In the genomic region with DNA sequence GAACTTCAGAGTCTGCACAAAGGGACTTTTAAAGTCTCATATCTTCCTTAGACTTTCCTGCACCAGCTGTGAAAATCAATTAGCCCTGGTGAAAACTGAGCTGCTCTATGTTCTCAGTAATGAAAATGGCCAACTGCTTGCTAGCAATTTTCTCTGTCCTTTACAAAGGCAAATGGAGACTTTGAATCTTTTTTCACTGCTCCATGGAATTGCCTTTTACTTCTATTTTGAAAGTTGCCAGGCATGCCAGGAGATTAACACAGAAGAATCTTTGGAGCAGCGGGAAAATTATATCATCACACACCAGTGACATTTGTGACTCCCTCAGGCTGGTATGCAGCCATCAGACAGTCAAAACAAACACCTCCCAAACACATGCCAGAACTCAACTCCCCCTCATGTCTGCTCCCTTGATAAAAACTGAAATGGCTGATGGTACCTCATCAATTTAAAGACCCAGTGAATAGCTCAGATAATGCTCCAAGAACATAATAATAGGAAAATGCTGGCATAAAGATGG, we compare ENCODE assay signal across 1 cellular context.
TF ChIP-seq lines count a peak whose summit lies in the region.

No MANE protein-coding gene starts in this region.

TF ChIP-seq in GM23338, 12 proteins besides CTCF, POLR2A, EP300 and RAD21 (continued from another document):
- TF ChIP-seq, protein P1, sequence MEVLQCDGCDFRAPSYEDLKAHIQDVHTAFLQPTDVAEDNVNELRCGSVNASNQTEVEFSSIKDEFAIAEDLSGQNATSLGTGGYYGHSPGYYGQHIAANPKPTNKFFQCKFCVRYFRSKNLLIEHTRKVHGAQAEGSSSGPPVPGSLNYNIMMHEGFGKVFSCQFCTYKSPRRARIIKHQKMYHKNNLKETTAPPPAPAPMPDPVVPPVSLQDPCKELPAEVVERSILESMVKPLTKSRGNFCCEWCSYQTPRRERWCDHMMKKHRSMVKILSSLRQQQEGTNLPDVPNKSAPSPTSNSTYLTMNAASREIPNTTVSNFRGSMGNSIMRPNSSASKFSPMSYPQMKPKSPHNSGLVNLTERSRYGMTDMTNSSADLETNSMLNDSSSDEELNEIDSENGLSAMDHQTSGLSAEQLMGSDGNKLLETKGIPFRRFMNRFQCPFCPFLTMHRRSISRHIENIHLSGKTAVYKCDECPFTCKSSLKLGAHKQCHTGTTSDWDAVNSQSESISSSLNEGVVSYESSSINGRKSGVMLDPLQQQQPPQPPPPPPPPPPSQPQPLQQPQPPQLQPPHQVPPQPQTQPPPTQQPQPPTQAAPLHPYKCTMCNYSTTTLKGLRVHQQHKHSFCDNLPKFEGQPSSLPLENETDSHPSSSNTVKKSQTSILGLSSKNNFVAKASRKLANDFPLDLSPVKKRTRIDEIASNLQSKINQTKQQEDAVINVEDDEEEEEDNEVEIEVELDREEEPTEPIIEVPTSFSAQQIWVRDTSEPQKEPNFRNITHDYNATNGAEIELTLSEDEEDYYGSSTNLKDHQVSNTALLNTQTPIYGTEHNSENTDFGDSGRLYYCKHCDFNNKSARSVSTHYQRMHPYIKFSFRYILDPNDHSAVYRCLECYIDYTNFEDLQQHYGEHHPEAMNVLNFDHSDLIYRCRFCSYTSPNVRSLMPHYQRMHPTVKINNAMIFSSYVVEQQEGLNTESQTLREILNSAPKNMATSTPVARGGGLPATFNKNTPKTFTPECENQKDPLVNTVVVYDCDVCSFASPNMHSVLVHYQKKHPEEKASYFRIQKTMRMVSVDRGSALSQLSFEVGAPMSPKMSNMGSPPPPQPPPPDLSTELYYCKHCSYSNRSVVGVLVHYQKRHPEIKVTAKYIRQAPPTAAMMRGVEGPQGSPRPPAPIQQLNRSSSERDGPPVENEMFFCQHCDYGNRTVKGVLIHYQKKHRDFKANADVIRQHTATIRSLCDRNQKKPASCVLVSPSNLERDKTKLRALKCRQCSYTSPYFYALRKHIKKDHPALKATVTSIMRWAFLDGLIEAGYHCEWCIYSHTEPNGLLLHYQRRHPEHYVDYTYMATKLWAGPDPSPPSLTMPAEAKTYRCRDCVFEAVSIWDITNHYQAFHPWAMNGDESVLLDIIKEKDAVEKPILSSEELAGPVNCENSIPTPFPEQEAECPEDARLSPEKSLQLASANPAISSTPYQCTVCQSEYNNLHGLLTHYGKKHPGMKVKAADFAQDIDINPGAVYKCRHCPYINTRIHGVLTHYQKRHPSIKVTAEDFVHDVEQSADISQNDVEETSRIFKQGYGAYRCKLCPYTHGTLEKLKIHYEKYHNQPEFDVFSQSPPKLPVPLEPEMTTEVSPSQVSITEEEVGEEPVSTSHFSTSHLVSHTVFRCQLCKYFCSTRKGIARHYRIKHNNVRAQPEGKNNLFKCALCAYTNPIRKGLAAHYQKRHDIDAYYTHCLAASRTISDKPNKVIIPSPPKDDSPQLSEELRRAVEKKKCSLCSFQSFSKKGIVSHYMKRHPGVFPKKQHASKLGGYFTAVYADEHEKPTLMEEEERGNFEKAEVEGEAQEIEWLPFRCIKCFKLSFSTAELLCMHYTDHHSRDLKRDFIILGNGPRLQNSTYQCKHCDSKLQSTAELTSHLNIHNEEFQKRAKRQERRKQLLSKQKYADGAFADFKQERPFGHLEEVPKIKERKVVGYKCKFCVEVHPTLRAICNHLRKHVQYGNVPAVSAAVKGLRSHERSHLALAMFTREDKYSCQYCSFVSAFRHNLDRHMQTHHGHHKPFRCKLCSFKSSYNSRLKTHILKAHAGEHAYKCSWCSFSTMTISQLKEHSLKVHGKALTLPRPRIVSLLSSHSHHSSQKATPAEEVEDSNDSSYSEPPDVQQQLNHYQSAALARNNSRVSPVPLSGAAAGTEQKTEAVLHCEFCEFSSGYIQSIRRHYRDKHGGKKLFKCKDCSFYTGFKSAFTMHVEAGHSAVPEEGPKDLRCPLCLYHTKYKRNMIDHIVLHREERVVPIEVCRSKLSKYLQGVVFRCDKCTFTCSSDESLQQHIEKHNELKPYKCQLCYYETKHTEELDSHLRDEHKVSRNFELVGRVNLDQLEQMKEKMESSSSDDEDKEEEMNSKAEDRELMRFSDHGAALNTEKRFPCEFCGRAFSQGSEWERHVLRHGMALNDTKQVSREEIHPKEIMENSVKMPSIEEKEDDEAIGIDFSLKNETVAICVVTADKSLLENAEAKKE (CRISPR knock-in tag; IDR thresholded peaks at IDR 0.05): no peak
- no peak for TF ChIP-seq NANOG (IDR thresholded peaks at IDR 0.05; ENCODE audit: borderline replicate concordance)
- no peak for TF ChIP-seq EZH2phosphoT487 (IDR thresholded peaks at IDR 0.05; ENCODE audit: unreplicated experiment)
- TF ChIP-seq JUNB (IDR thresholded peaks at IDR 0.05; ENCODE audit: unreplicated experiment): no peak
- no peak for TF ChIP-seq STAT1 (IDR thresholded peaks at IDR 0.05; ENCODE audit: unreplicated experiment)
- no peak for TF ChIP-seq CREB1 (CRISPR knock-in tag; IDR thresholded peaks at IDR 0.05; ENCODE audit: low read depth)
- TF ChIP-seq, protein P2, sequence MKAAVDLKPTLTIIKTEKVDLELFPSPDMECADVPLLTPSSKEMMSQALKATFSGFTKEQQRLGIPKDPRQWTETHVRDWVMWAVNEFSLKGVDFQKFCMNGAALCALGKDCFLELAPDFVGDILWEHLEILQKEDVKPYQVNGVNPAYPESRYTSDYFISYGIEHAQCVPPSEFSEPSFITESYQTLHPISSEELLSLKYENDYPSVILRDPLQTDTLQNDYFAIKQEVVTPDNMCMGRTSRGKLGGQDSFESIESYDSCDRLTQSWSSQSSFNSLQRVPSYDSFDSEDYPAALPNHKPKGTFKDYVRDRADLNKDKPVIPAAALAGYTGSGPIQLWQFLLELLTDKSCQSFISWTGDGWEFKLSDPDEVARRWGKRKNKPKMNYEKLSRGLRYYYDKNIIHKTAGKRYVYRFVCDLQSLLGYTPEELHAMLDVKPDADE (IDR thresholded peaks at IDR 0.05): no peak
- no peak for TF ChIP-seq POLR2AphosphoS5 (IDR thresholded peaks at IDR 0.05; ENCODE audit: low read depth)
- TF ChIP-seq, protein P3, sequence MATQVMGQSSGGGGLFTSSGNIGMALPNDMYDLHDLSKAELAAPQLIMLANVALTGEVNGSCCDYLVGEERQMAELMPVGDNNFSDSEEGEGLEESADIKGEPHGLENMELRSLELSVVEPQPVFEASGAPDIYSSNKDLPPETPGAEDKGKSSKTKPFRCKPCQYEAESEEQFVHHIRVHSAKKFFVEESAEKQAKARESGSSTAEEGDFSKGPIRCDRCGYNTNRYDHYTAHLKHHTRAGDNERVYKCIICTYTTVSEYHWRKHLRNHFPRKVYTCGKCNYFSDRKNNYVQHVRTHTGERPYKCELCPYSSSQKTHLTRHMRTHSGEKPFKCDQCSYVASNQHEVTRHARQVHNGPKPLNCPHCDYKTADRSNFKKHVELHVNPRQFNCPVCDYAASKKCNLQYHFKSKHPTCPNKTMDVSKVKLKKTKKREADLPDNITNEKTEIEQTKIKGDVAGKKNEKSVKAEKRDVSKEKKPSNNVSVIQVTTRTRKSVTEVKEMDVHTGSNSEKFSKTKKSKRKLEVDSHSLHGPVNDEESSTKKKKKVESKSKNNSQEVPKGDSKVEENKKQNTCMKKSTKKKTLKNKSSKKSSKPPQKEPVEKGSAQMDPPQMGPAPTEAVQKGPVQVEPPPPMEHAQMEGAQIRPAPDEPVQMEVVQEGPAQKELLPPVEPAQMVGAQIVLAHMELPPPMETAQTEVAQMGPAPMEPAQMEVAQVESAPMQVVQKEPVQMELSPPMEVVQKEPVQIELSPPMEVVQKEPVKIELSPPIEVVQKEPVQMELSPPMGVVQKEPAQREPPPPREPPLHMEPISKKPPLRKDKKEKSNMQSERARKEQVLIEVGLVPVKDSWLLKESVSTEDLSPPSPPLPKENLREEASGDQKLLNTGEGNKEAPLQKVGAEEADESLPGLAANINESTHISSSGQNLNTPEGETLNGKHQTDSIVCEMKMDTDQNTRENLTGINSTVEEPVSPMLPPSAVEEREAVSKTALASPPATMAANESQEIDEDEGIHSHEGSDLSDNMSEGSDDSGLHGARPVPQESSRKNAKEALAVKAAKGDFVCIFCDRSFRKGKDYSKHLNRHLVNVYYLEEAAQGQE (IDR thresholded peaks at IDR 0.05; ENCODE audit: unreplicated experiment): no peak
- no peak for TF ChIP-seq EZH2 (IDR thresholded peaks at IDR 0.05; ENCODE audit: low read depth, unreplicated experiment)
- TF ChIP-seq ZNF114 (CRISPR knock-in tag; IDR thresholded peaks at IDR 0.05): no peak
